Comparison of ENCODE assay signal across 8 cellular contexts in genomic region chr17:68498479-68499326, GRCh38. TPM values are rescaled to one million over a fixed set of nuclear protein-coding genes. Genes with fewer than 3 reads are reported as not detected.
A peak's percentile ranks its signal among the peaks of the same experiment; 100 is the strongest.
DNase-seq lines count a peak whose midpoint lies in the region; ATAC-seq and TF ChIP-seq lines count a peak whose summit lies in the region.

No MANE protein-coding gene starts in this region.

- peak; percentile 57 for DNase-seq in NCI-H2196 (lab: John Stamatoyannopoulos, UW; ENCODE audit: unreplicated experiment)
- no peak for DNase-seq in NCI-H2196 treated with DMSO at 0.1 percent for 48 hours (lab: John Stamatoyannopoulos, UW; ENCODE audit: unreplicated experiment)
- DNase-seq in activated naive CD8-positive, alpha-beta T cell treated with anti-CD3 and anti-CD28 coated beads, Interleukin-2, amount 50 U/mL, for 24 hours: no peak
- DNase-seq in spleen: no peak
- no peak for DNase-seq in GM20000 (ENCODE audit: low spot score)
- no peak for DNase-seq in islet precursor cell

- peaks cover 6% of the 10 kb centered on the region for H3K9me3 Mint-ChIP-seq in activated naive CD8-positive, alpha-beta T cell treated with anti-CD3 and anti-CD28 coated beads, Interleukin-2, amount 50 U/mL, for 24 hours

- peaks cover 24% of the 10 kb centered on the region for H3K4me1 Mint-ChIP-seq in activated naive CD8-positive, alpha-beta T cell treated with anti-CD3 and anti-CD28 coated beads, Interleukin-2, amount 50 U/mL, for 24 hours

- H3K9me3 ChIP-seq in spleen: no peaks in the 10 kb centered on the region

- 23 to 59% (median 27%) methylated on average over 7 of the region's 7 CpGs for WGBS in spleen, 5 donors

- intact Hi-C loops in spleen (cut with DNase I; ENCODE audit: low total_unique reads): no loop called here

- H3K36me3 ChIP-seq in spleen: no peaks in the 10 kb centered on the region

- H3K36me3 Mint-ChIP-seq in activated naive CD8-positive, alpha-beta T cell treated with anti-CD3 and anti-CD28 coated beads, Interleukin-2, amount 50 U/mL, for 24 hours (ENCODE audit: low read depth): no peaks in the 10 kb centered on the region

- no peak for TF ChIP-seq POLR2A in spleen (IDR thresholded peaks at IDR 0.05)

- H3K27ac ChIP-seq in spleen: peak overlapping the region; percentile 65 to 98 (median 92)

- H3K27ac Mint-ChIP-seq in activated naive CD8-positive, alpha-beta T cell treated with anti-CD3 and anti-CD28 coated beads, Interleukin-2, amount 50 U/mL, for 24 hours: peak overlapping the region; percentile 31

- no peaks in the 10 kb centered on the region for H3K27me3 ChIP-seq in spleen (replicated peaks in 1 of 7)

- H3K4me1 ChIP-seq in spleen: peaks cover 13 to 40% (median 27%) of the 10 kb centered on the region in 6 donors

- H3K4me3 Mint-ChIP-seq in activated naive CD8-positive, alpha-beta T cell treated with anti-CD3 and anti-CD28 coated beads, Interleukin-2, amount 50 U/mL, for 24 hours: no peak overlapping the region

- peak overlapping the region in 1 of 8 donors; percentile 57 for H3K4me3 ChIP-seq in spleen

- no peaks in the 10 kb centered on the region for H3K27me3 Mint-ChIP-seq in activated naive CD8-positive, alpha-beta T cell treated with anti-CD3 and anti-CD28 coated beads, Interleukin-2, amount 50 U/mL, for 24 hours

- no peak for TF ChIP-seq CTCF in spleen (IDR thresholded peaks at IDR 0.05 in 8 of 11, conservative IDR thresholded peaks at IDR 0.05 in 3 of 11)
- TF ChIP-seq CTCF in GM20000 (IDR thresholded peaks at IDR 0.05; ENCODE audit: extremely low read depth, missing control alignments): no peak

- ATAC-seq in HG03342 (IDR thresholded peaks at IDR 0.05; ENCODE audit: unreplicated experiment) (peak; percentile 15), GM18873 (IDR thresholded peaks at IDR 0.05; ENCODE audit: low FRiP score, unreplicated experiment) (no peak)
- ATAC-seq in activated naive CD8-positive, alpha-beta T cell treated with anti-CD3 and anti-CD28 coated beads, Interleukin-2, amount 50 U/mL, for 24 hours: no peak

RNA-seq across cellular contexts. Expression of gene PRKAR1A, which starts 13.5 kb away (rescaled TPM):
- total RNA-seq in spleen: 100 to 1,000 TPM; 293 to 392 (median 319) TPM
- polyA plus RNA-seq in spleen: 10 to 100 TPM; 36.2 to 72.3 (median 52.9) TPM

RNA-seq across cellular contexts. Expression of gene WIPI1, which starts 41.4 kb away (rescaled TPM):
- 10 to 100 TPM; 23.6 to 38.3 (median 27.8) TPM for total RNA-seq in spleen
- polyA plus RNA-seq in spleen: 1 to 10 TPM; 7.2 to 9.5 (median 7.7) TPM
